In the genomic region with DNA sequence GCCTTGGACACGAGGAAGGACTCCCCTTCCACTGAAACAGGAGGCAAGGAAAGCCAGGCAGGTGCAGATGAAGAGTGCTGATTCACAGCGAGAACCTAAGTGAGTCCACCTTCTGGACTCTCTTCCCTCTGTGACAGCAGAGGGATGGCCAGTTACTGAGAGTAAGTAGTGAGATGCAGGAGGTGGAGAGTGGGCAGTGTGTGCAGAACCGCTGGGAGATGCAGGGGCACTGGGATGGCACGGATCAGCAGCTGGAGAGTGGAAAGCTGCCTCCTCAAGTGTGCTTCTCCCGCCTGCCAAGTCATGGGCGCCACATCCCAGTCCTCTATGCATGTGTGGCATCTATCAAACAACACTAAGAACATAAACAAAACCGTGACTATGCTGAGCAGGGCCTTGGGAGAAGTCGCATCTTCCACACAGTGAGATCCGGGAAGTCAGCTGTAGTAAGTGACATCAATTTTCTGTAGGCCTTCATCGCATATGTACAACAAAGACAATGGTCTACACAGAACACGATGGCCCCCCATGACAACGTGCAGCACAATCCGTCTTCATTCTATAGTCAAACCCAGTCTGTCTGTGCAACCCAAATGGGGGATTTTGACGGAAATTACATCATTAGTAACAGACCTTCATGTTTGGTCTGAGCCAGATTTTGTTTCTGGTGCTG, we compare ENCODE assay signal across 14 cellular contexts.
DNase-seq lines count a peak whose midpoint lies in the region; ATAC-seq, FAIRE-seq and TF ChIP-seq lines count a peak whose summit lies in the region.
"Had no signal": no experiment of that assay in that cellular context is flagged by ENCODE, and none has a peak within 500 bp of the region (broad histone marks: within the 10 kb centered on the region; RNA-seq: fewer than 3 reads in every experiment).

No MANE protein-coding gene starts in this region.

- ATAC-seq in HepG2 (no peak; the same call in 2 of the 3 replicates), right lobe of liver (no peak), T-cell (replicated peaks in 1 of 4) (peak in 3 of 4 experiments; percentile 15 to 56 (median 34)), left lobe of liver (no peak), GM21786 (IDR thresholded peaks at IDR 0.05; ENCODE audit: unreplicated experiment) (no peak)

- H3K27me3 ChIP-seq in HepG2 (ENCODE audit: control insufficient read depth in 1 of 2, insufficient read depth in 2 of 2, low read length in 2 of 2) (no peaks in the 10 kb centered on the region), right lobe of liver (no peaks in the 10 kb centered on the region), fibroblast of lung (ENCODE audit: control insufficient read depth, insufficient read depth, low read length) (no peaks in the 10 kb centered on the region), uterus (no peaks in the 10 kb centered on the region), PC-9 (ENCODE audit: insufficient read depth, low read depth) (no peaks in the 10 kb centered on the region)

- BruUV-seq in HepG2 (replicated peaks; lab: Mats Ljungman, UMichigan) (no TSS peak), PC-9 (replicated peaks; lab: Mats Ljungman, UMichigan) (no TSS peak)

- H3K4me1 ChIP-seq in HepG2 (ENCODE audit: insufficient read depth, low read length) (peaks cover 37% of the 10 kb centered on the region), right lobe of liver (peaks cover 0 to 28% (median 0%) of the 10 kb centered on the region in 4 donors), fibroblast of lung (ENCODE audit: control insufficient read depth, extremely low read depth, insufficient read depth, low read length) (peaks cover 8% of the 10 kb centered on the region), uterus (peaks cover 0 to 7% of the 10 kb centered on the region in 2 donors), PC-9 (replicated peaks; ENCODE audit: insufficient read depth) (peaks cover 15% of the 10 kb centered on the region; the same call in 1 of the 2 replicates)

- H3K4me2 ChIP-seq in HepG2 (ENCODE audit: low read depth, low read length) (no peak overlapping the region), fibroblast of lung (ENCODE audit: extremely low read depth, insufficient read depth, low read length) (no peak overlapping the region), PC-9 (no peak overlapping the region)

- no peak overlapping the region for H2AFZ ChIP-seq in HepG2 (ENCODE audit: low read length)
- no peak overlapping the region for H2AFZ ChIP-seq in fibroblast of lung (ENCODE audit: low read length)
- no peak overlapping the region for H2AFZ ChIP-seq in PC-9

- H3K27me3 Mint-ChIP-seq in T-cell = no peaks in the 10 kb centered on the region
- H3K27me3 Mint-ChIP-seq: activated CD4-positive, alpha-beta T cell treated with anti-CD3 and anti-CD28 coated beads, Interleukin-2, amount 10 ng/mL, durations not matched to agents 7 days and 5 days had no signal

- H3K27ac ChIP-seq in HepG2 (ENCODE audit: extremely low read length, insufficient read depth, low read length) (peak overlapping the region; percentile 7), right lobe of liver (no peak overlapping the region), fibroblast of lung (ENCODE audit: insufficient read depth, low read length) (peak overlapping the region; percentile 28), uterus (peak overlapping the region; percentile 16 to 55), PC-9 (no peak overlapping the region)

- no peak overlapping the region for H3K27ac Mint-ChIP-seq in T-cell
- H3K27ac Mint-ChIP-seq: activated CD4-positive, alpha-beta T cell treated with anti-CD3 and anti-CD28 coated beads, Interleukin-2, amount 10 ng/mL, durations not matched to agents 7 days and 5 days; activated naive CD4-positive, alpha-beta T cell treated with anti-CD3 and anti-CD28 coated beads for 36 hours had no signal

- H3F3A ChIP-seq in PC-9 (ENCODE audit: insufficient read depth, low read depth) = peaks cover 9% of the 10 kb centered on the region

- POLR2A ChIA-PET in HepG2 (lab: Yijun Ruan, JAX) (no interaction called here), T-cell (lab: Charles Lee) (interaction anchor here in 1 of 2 donors (0.5 to 1.8 kb wide), 2 partner anchors 12 to 22 kb away, joined by 3 to 17 read pairs; no protein-coding TSS in a partner anchor), PC-9 (lab: Charles Lee; ENCODE audit: unreplicated experiment) (no interaction called here)

- H4K20me1 ChIP-seq in HepG2 (ENCODE audit: insufficient read depth, low read length) (no peaks in the 10 kb centered on the region; the same call in 1 of the 2 replicates), fibroblast of lung (ENCODE audit: control insufficient read depth, extremely low read depth, insufficient read depth, low read length) (no peaks in the 10 kb centered on the region), PC-9 (ENCODE audit: insufficient read depth) (no peaks in the 10 kb centered on the region)

- H3K9ac ChIP-seq in HepG2 (ENCODE audit: insufficient read depth, low read depth, low read length) (no peak overlapping the region), fibroblast of lung (ENCODE audit: insufficient read depth, low read length) (no peak overlapping the region)

- no peaks in the 10 kb centered on the region for H3K9me2 ChIP-seq in PC-9 (ENCODE audit: insufficient read depth)

- H3K79me2 ChIP-seq in HepG2 (ENCODE audit: insufficient read depth, low read length) (peaks cover 2% of the 10 kb centered on the region), fibroblast of lung (ENCODE audit: control insufficient read depth, insufficient read depth, low read length) (peaks cover 89% of the 10 kb centered on the region), PC-9 (ENCODE audit: low read depth) (peaks cover 82% of the 10 kb centered on the region)

- TF ChIP-seq POLR2A in HepG2 (IDR thresholded peaks at IDR 0.05; ENCODE audit: insufficient read depth in 1 of 2, low read depth in 2 of 2, low read length in 2 of 2) = no peak
- TF ChIP-seq POLR2A in right lobe of liver (IDR thresholded peaks at IDR 0.05) = no peak
- TF ChIP-seq POLR2A in uterus (IDR thresholded peaks at IDR 0.05) = no peak

- no peak for TF ChIP-seq EP300 in HepG2 (IDR thresholded peaks at IDR 0.05; ENCODE audit: low read depth in 2 of 2, low read length in 2 of 2)
- no peak for TF ChIP-seq EP300 in HepG2 (CRISPR knock-in tag; IDR thresholded peaks at IDR 0.05; ENCODE audit: borderline replicate concordance)

- H3K9me3 ChIP-seq in HepG2 (ENCODE audit: low read length) = no peaks in the 10 kb centered on the region
- no peaks in the 10 kb centered on the region for H3K9me3 ChIP-seq in right lobe of liver
- no peaks in the 10 kb centered on the region for H3K9me3 ChIP-seq in fibroblast of lung (ENCODE audit: control insufficient read depth, insufficient read depth, low read depth, low read length)
- H3K9me3 ChIP-seq in uterus = no peaks in the 10 kb centered on the region
- H3K9me3 ChIP-seq in PC-9 (ENCODE audit: insufficient read depth, low read depth) = no peaks in the 10 kb centered on the region

- in situ Hi-C loops in HepG2 (cut with HindIII; ENCODE audit: extremely low pct_ligation_motif_present, low pct_unique_long_range_greater_than_20kb) = no loop called here

- CTCF ChIA-PET in HepG2 (lab: Yijun Ruan, JAX; ENCODE audit: low intra/inter-chr PET ratio, low total read pairs) = no interaction called here
- CTCF ChIA-PET in T-cell (lab: Charles Lee) = interaction anchor here in 1 of 2 donors (1.1 to 2.4 kb wide), 2 partner anchors 9 to 31 kb away, joined by 5 to 10 read pairs; no protein-coding TSS in a partner anchor
- CTCF ChIA-PET in PC-9 (lab: Charles Lee) = interaction anchor here (0.6 kb wide), 1 partner anchor 56 kb away, joined by 3 read pairs; no protein-coding TSS in a partner anchor

- TF ChIP-seq CTCF in HepG2 (CRISPR knock-in tag; IDR thresholded peaks at IDR 0.05) = no peak
- TF ChIP-seq CTCF in right lobe of liver (IDR thresholded peaks at IDR 0.05) = no peak
- no peak for TF ChIP-seq CTCF in fibroblast of lung (conservative IDR thresholded peaks at IDR 0.05 in 1 of 2, IDR thresholded peaks at IDR 0.05 in 1 of 2; ENCODE audit: low read depth in 1 of 2, low read length in 2 of 2)
- TF ChIP-seq CTCF in uterus (IDR thresholded peaks at IDR 0.05) = no peak
- TF ChIP-seq CTCF in PC-9 (conservative IDR thresholded peaks at IDR 0.05) = no peak

- H3K9me3 Mint-ChIP-seq in T-cell = no peaks in the 10 kb centered on the region
- H3K9me3 Mint-ChIP-seq: activated CD4-positive, alpha-beta T cell treated with anti-CD3 and anti-CD28 coated beads, Interleukin-2, amount 10 ng/mL, durations not matched to agents 7 days and 5 days; activated naive CD4-positive, alpha-beta T cell treated with anti-CD3 and anti-CD28 coated beads for 36 hours had no signal

- H3K4me3 ChIP-seq in HepG2 (replicated peaks in 1 of 3; ENCODE audit: insufficient read depth in 1 of 3, low read depth in 2 of 3, low read length in 3 of 3) (no peak overlapping the region), right lobe of liver (no peak overlapping the region), fibroblast of lung (replicated peaks in 1 of 4; ENCODE audit: control extremely low read depth in 1 of 4, insufficient read depth in 1 of 4, low read depth in 3 of 4, low read length in 4 of 4) (no peak overlapping the region), uterus (no peak overlapping the region), PC-9 (no peak overlapping the region)

- no peak for DNase-seq in HepG2 (ENCODE audit: low spot score)
- no peak for DNase-seq in right lobe of liver
- DNase-seq in T-cell = peak in 4 of 34 experiments; percentile 21 to 49 (median 26)
- DNase-seq in fibroblast of lung (ENCODE audit: low read depth in 2 of 2) = no peak
- no peak for DNase-seq in uterus
- DNase-seq in PC-9 = no peak
- DNase-seq in left lobe of liver (ENCODE audit: low spot score) = no peak
- DNase-seq: activated CD4-positive, alpha-beta T cell treated with anti-CD3 and anti-CD28 coated beads, Interleukin-2, amount 10 ng/mL, durations not matched to agents 7 days and 5 days; activated naive CD4-positive, alpha-beta T cell treated with anti-CD3 and anti-CD28 coated beads for 36 hours; erythroblast; KBM-7; NCI-H774; stimulated activated CD4-positive, alpha-beta T cell treated with anti-CD3 and anti-CD28 coated beads, Interleukin-4, amount 100 ng/mL, for 1 hour had no signal

- H3K4me3 Mint-ChIP-seq in T-cell = no peak overlapping the region
- H3K4me3 Mint-ChIP-seq: activated CD4-positive, alpha-beta T cell treated with anti-CD3 and anti-CD28 coated beads, Interleukin-2, amount 10 ng/mL, durations not matched to agents 7 days and 5 days; activated naive CD4-positive, alpha-beta T cell treated with anti-CD3 and anti-CD28 coated beads for 36 hours had no signal

- H3K36me3 ChIP-seq in HepG2 (replicated peaks in 1 of 2; ENCODE audit: control insufficient read depth in 1 of 2, insufficient read depth in 2 of 2, low read length in 2 of 2) (peaks cover 5 to 13% of the 10 kb centered on the region in 2 experiments), right lobe of liver (no peaks in the 10 kb centered on the region), fibroblast of lung (ENCODE audit: control insufficient read depth, insufficient read depth, low read length) (peaks cover 3% of the 10 kb centered on the region), uterus (no peaks in the 10 kb centered on the region), PC-9 (ENCODE audit: low read depth) (peaks cover 30% of the 10 kb centered on the region)

- H3K4me1 Mint-ChIP-seq in T-cell = peaks cover 21 to 66% (median 58%) of the 10 kb centered on the region in 3 donors

- WGBS in HepG2 (ENCODE audit: low lambda C conversion rate) = 91% methylated on average over 13 of the region's 14 CpGs
- WGBS in right lobe of liver (ENCODE audit: insufficient coverage, low coverage, low lambda C conversion rate, missing lambda C conversion rate) = 73% methylated on average over 14 of the region's 14 CpGs

- H3K36me3 Mint-ChIP-seq in T-cell = peaks cover 44% of the 10 kb centered on the region

- intact Hi-C loops in HepG2 (cut with micrococcal nuclease; ENCODE audit: unreplicated experiment) = no loop called here
- intact Hi-C loops in right lobe of liver (cut with DNase I) = no loop called here
- intact Hi-C loops in uterus (cut with DNase I; ENCODE audit: low total_unique reads) = no loop called here
- intact Hi-C loops in PC-9 (cut with micrococcal nuclease; ENCODE audit: unreplicated experiment) = no loop called here

- no peak for TF ChIP-seq RAD21 in HepG2 (CRISPR knock-in tag; IDR thresholded peaks at IDR 0.05)

- no peak for FAIRE-seq in HepG2 (lab: Jason Lieb, UNC)

Comparison
In these comparisons a context has a peak if more than half of its experiments do, and no peak if none do; other contexts are left out.
1. H3K27ac ChIP-seq: peak in HepG2 (single experiment), fibroblast of lung (single experiment) and uterus (2 of 2); none in right lobe of liver (0 of 3) and PC-9 (single experiment).
2. ATAC-seq: peak in T-cell (3 of 4); none in HepG2 (single experiment), right lobe of liver (0 of 4), left lobe of liver (single experiment) and GM21786 (single experiment).